In the genomic region with DNA sequence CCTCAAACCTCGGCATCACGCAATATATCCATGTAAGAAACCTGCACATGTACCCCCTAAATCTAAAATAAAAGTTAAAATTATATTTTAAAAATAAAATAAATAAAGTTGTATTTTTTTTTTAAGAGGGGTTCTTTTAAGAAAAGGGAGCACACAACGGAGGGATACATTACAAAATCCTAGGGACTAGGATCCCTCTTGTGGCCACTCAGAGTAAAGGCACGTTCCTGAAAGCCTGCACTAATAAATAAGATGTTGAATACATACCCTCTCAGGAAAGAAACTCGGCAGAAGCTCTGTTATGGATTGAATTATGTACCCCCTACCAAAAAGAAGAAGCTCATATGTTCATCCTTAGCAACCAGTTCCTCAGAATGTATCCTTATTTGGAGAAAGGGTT, we compare ENCODE assay signal across 8 cellular contexts. TPM values are rescaled to one million over a fixed set of nuclear protein-coding genes. Genes with fewer than 3 reads are reported as not detected.
DNase-seq lines count a peak whose midpoint lies in the region; ATAC-seq and TF ChIP-seq lines count a peak whose summit lies in the region.

No MANE protein-coding gene starts in this region.

- POLR2A ChIA-PET in HEK293 (lab: Yijun Ruan, JAX): no interaction called here

- no peak for TF ChIP-seq POLR2A in tibial nerve (IDR thresholded peaks at IDR 0.05)
- TF ChIP-seq POLR2A in ovary (IDR thresholded peaks at IDR 0.05): no peak

- H3K79me2 ChIP-seq in OCI-LY1 (ENCODE audit: insufficient read depth, low read length): no peaks in the 10 kb centered on the region

- H3K27ac ChIP-seq in HEK293 (ENCODE audit: extremely low read depth, low read depth, low read length) (no peak overlapping the region), OCI-LY1 (ENCODE audit: low read depth, low read length, poor library complexity, severe bottlenecking) (no peak overlapping the region), tibial nerve (no peak overlapping the region), ovary (no peak overlapping the region)

- peak; percentile 36 for DNase-seq in NCI-H2171 treated with DMSO at 0.1 percent for 48 hours (lab: John Stamatoyannopoulos, UW)
- no peak for DNase-seq in NCI-H2171 (lab: John Stamatoyannopoulos, UW)
- DNase-seq in fibroblast of gingiva (ENCODE audit: low read depth): peak; percentile 2
- DNase-seq in tibial nerve (ENCODE audit: low spot score in 2 of 2): no peak
- no peak for DNase-seq in ovary

- no peaks in the 10 kb centered on the region for H3K4me1 ChIP-seq in HEK293 (ENCODE audit: control insufficient read depth, insufficient read depth, low read length)
- no peaks in the 10 kb centered on the region for H3K4me1 ChIP-seq in OCI-LY1 (ENCODE audit: insufficient read depth, low read length, severe bottlenecking)
- no peaks in the 10 kb centered on the region for H3K4me1 ChIP-seq in tibial nerve
- H3K4me1 ChIP-seq in ovary (ENCODE audit: insufficient read depth): no peaks in the 10 kb centered on the region

- H3K36me3 ChIP-seq in HEK293 (ENCODE audit: control insufficient read depth in 2 of 2, insufficient read depth in 1 of 2, low read length in 2 of 2): no peaks in the 10 kb centered on the region
- no peaks in the 10 kb centered on the region for H3K36me3 ChIP-seq in OCI-LY1 (ENCODE audit: insufficient read depth, low read length)
- no peaks in the 10 kb centered on the region for H3K36me3 ChIP-seq in tibial nerve
- H3K36me3 ChIP-seq in ovary: no peaks in the 10 kb centered on the region

- H3K27me3 ChIP-seq in OCI-LY1 (ENCODE audit: insufficient read depth, low read length) (no peaks in the 10 kb centered on the region), tibial nerve (no peaks in the 10 kb centered on the region), ovary (no peaks in the 10 kb centered on the region)

- no peaks in the 10 kb centered on the region for H3F3A ChIP-seq in OCI-LY1 (ENCODE audit: insufficient read depth, low read length)

- no peaks in the 10 kb centered on the region for H3K9me2 ChIP-seq in OCI-LY1 (ENCODE audit: low read depth, low read length)

- CTCF ChIA-PET in HEK293 (lab: Yijun Ruan, JAX): interaction anchor here (0.5 to 3.0 kb wide), 8 partner anchors 9 to 1632 kb away, joined by 3 to 19 read pairs (median 4); no protein-coding TSS in a partner anchor

- H3K9me3 ChIP-seq in HEK293 (ENCODE audit: control insufficient read depth, insufficient read depth, low read depth, low read length): no peaks in the 10 kb centered on the region
- no peaks in the 10 kb centered on the region for H3K9me3 ChIP-seq in OCI-LY1 (ENCODE audit: low read length)
- H3K9me3 ChIP-seq in tibial nerve: no peaks in the 10 kb centered on the region
- H3K9me3 ChIP-seq in ovary: no peaks in the 10 kb centered on the region

- intact Hi-C loops in ovary (cut with DNase I): no loop called here

- H2AFZ ChIP-seq in OCI-LY1 (ENCODE audit: low read length): no peak overlapping the region

- no peak for ATAC-seq in HG02970 (IDR thresholded peaks at IDR 0.05; ENCODE audit: low FRiP score, unreplicated experiment)

- H3K4me3 ChIP-seq in HEK293 (ENCODE audit: low read depth, low read length) (no peak overlapping the region), OCI-LY1 (ENCODE audit: low read depth, low read length, poor library complexity, severe bottlenecking) (no peak overlapping the region), tibial nerve (no peak overlapping the region), ovary (no peak overlapping the region)

- no peak overlapping the region for H3K9ac ChIP-seq in OCI-LY1 (ENCODE audit: low read length)

- H3K4me2 ChIP-seq in OCI-LY1 (ENCODE audit: low read length): no peak overlapping the region

- no peak for TF ChIP-seq EP300 in tibial nerve (IDR thresholded peaks at IDR 0.05)
- no peak for TF ChIP-seq EP300 in ovary (IDR thresholded peaks at IDR 0.05)

- WGBS in tibial nerve, 2 donors: 38 to 43% methylated on average over 5 of the region's 5 CpGs
- WGBS in ovary, 3 donors: 33 to 40% (median 35%) methylated on average over 5 of the region's 5 CpGs

- H4K20me1 ChIP-seq in OCI-LY1 (ENCODE audit: insufficient read depth, low read length): no peaks in the 10 kb centered on the region

- no peak for TF ChIP-seq CTCF in HEK293 (tag by site-specific recombination; IDR thresholded peaks at IDR 0.05)
- peak; percentile 37 for TF ChIP-seq CTCF in OCI-LY1 (IDR thresholded peaks at IDR 0.05; ENCODE audit: low read length)
- TF ChIP-seq CTCF in tibial nerve (IDR thresholded peaks at IDR 0.05): peak in 3 of 5 experiments; percentile 20 to 42 (median 41)
- no peak for TF ChIP-seq CTCF in ovary (IDR thresholded peaks at IDR 0.05)

TF ChIP-seq in HEK293, 187 proteins besides CTCF, POLR2A, EP300 and RAD21:
- 0 out of 2 replicates have a peak, but pooled peaks have one; percentile 10 for TF ChIP-seq ZNF664 (tag by site-specific recombination; IDR thresholded peaks at IDR 0.05)
- TF ChIP-seq ZNF654 (tag by site-specific recombination; IDR thresholded peaks at IDR 0.05; ENCODE audit: low read depth): peak; percentile 41
- no peak for TF ChIP-seq ZNF514 (tag by site-specific recombination; IDR thresholded peaks at IDR 0.05)

RNA-seq across cellular contexts. Expression of a gene that starts 50.9 kb away (rescaled TPM):
- total RNA-seq in tibial nerve (100 to 1,000 TPM; 108 to 175 (median 118) TPM), ovary (100 to 1,000 TPM in 1 of 7 donors, 10 to 100 TPM in 6; 60.0 to 146 (median 73.2) TPM)
- polyA plus RNA-seq in ovary: 100 to 1,000 TPM; 102 to 142 TPM

Comparison
In these comparisons a context has a peak if more than half of its experiments do, and no peak if none do; other contexts are left out.
1. DNase-seq: peak in NCI-H2171 treated with DMSO at 0.1 percent for 48 hours (single experiment) and fibroblast of gingiva (single experiment); none in NCI-H2171 (single experiment), tibial nerve (0 of 2) and ovary (0 of 5).
2. CTCF ChIP-seq: peak in OCI-LY1 (single experiment) and tibial nerve (3 of 5); none in HEK293 (single experiment) and ovary (0 of 3).